Comparison of ENCODE assay signal across 8 cellular contexts in the genomic region with DNA sequence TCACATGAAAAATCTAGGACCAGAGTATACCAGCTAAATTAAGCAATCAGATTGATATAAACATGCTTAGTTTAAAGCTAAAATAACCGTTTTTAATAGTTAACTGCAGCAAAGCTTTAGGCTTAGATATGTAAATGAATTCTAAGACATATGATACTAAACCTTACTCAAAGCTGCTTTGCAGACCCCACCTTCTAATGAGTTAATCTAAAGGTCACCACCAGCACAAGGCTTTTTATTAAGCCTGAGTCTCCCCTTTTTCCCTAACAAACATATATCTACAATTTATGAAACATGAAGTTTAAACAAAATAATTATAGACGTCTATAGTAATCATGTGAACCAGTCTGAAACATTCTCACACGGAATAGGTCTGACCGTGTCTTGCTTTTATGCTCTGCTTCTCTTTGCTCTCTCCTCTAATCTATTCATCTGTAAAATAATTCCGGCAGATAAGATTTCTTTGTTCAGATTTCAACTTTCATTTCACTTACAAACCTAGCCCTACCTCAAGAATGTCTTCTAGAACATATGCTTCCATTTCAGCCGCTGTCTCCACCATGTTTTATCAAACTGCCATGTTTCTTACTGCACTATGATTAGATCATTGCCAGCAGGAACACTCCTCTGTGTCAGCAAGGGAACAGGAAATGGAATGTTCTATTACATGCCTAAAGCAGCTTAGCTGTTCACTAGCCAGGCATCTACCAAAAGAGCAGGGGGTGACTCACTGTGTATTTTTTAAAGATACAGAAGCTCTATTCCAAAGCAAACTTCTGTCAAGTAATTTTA. TPM values are rescaled to one million over a fixed set of nuclear protein-coding genes. Genes with fewer than 3 reads are reported as not detected.
DNase-seq lines count a peak whose midpoint lies in the region; TF ChIP-seq lines count a peak whose summit lies in the region.

No MANE protein-coding gene starts in this region.

- peaks cover 25% of the 10 kb centered on the region in 2 experiments for H3K4me1 Mint-ChIP-seq in H9

- intact Hi-C loops in left ventricle myocardium inferior (cut with micrococcal nuclease): no loop called here

- no peak overlapping the region for H2BK120ac ChIP-seq in H9 (ENCODE audit: low read depth, low read length, poor library complexity, severe bottlenecking)

- no peak overlapping the region for H2BK15ac ChIP-seq in H9 (ENCODE audit: low read depth, low read length)

- no peak overlapping the region for H3K18ac ChIP-seq in H9 (ENCODE audit: insufficient read length, low read depth, low read length)

- H3K36me3 ChIP-seq in left ventricle myocardium inferior: no peaks in the 10 kb centered on the region

- H3K27ac ChIP-seq in H9 (ENCODE audit: insufficient read length, low read depth, low read length): no peak overlapping the region
- no peak overlapping the region for H3K27ac ChIP-seq in RWPE1
- peak overlapping the region; percentile 86 for H3K27ac ChIP-seq in left ventricle myocardium inferior (replicated peaks)

- no peak overlapping the region for H3K14ac ChIP-seq in H9 (ENCODE audit: insufficient read depth, low read length)

- H3K36me3 Mint-ChIP-seq in H9 (ENCODE audit: insufficient read depth in 1 of 3, low read depth in 3 of 3): no peaks in the 10 kb centered on the region; a peak in 1 of 7 replicates

- H3K23ac ChIP-seq in H9 (ENCODE audit: insufficient read length, low read depth, low read length): no peak overlapping the region

- DNase-seq in H9: no peak
- peak; percentile 93 for DNase-seq in LNCaP clone FGC (ENCODE audit: low read depth)
- peak; percentile 83 for DNase-seq in RWPE1 (ENCODE audit: low spot score)
- DNase-seq in amniotic epithelial cell (ENCODE audit: low read depth): peak; percentile 98
- no peak for DNase-seq in left ventricle myocardium inferior
- DNase-seq in renal cortical epithelial cell (ENCODE audit: low read depth): peak; percentile 98
- DNase-seq in 8988T: no peak

- POLR2A ChIA-PET in RWPE1 (lab: Yijun Ruan, JAX; ENCODE audit: low non-redundant PET): no interaction called here

- no peak overlapping the region for H2BK20ac ChIP-seq in H9 (ENCODE audit: low read depth, low read length, poor library complexity, severe bottlenecking)

- H3K23me2 ChIP-seq in H9 (ENCODE audit: insufficient read length, low read depth, low read length, poor library complexity, severe bottlenecking): no peaks in the 10 kb centered on the region

- H4K8ac ChIP-seq in H9 (replicated peaks; ENCODE audit: insufficient read length, low read depth, low read length): no peak overlapping the region

- peaks cover 6% of the 10 kb centered on the region; the same call in 1 of the 2 replicates for H3K79me2 ChIP-seq in H9 (ENCODE audit: insufficient read depth, low read length)

- H3K4me1 ChIP-seq in H9 (ENCODE audit: insufficient read depth, low read length) (peaks cover 7% of the 10 kb centered on the region; the same call in 1 of the 2 replicates), left ventricle myocardium inferior (peaks cover 59% of the 10 kb centered on the region)

- TF ChIP-seq POLR2A in GM10847 (IDR thresholded peaks at IDR 0.05; ENCODE audit: extremely low read depth, insufficient read length): peak; percentile 32

- no peak overlapping the region for H2AFZ ChIP-seq in H9 (ENCODE audit: low read length)

- no peaks in the 10 kb centered on the region for H4K20me1 ChIP-seq in H9 (ENCODE audit: control insufficient read depth, insufficient read depth, insufficient read length)

- H3T11ph ChIP-seq in H9 (ENCODE audit: low read length): no peak overlapping the region

- H3K4me3 ChIP-seq in LNCaP clone FGC (ENCODE audit: low read depth, low read length): peak overlapping the region; percentile 67
- H3K4me3 ChIP-seq in left ventricle myocardium inferior: peak overlapping the region; percentile 68

- no peak for TF ChIP-seq CTCF in H9 (conservative IDR thresholded peaks at IDR 0.05)
- no peak for TF ChIP-seq CTCF in LNCaP clone FGC (IDR thresholded peaks at IDR 0.05; ENCODE audit: control insufficient read depth, extremely low read depth, insufficient read depth)
- TF ChIP-seq CTCF in RWPE1 (conservative IDR thresholded peaks at IDR 0.05; ENCODE audit: low read depth): no peak
- no peak for TF ChIP-seq CTCF in left ventricle myocardium inferior (IDR thresholded peaks at IDR 0.05; ENCODE audit: borderline replicate concordance)

- no peak overlapping the region for H3K4ac ChIP-seq in H9 (ENCODE audit: low read depth, low read length)

- H3K9me3 Mint-ChIP-seq in H9: no peaks in the 10 kb centered on the region

- H3K27me3 Mint-ChIP-seq in H9 (ENCODE audit: low read depth): no peaks in the 10 kb centered on the region

- no peak overlapping the region for H2AK5ac ChIP-seq in H9 (ENCODE audit: insufficient read length, low read length)

- no peak overlapping the region for H3K56ac ChIP-seq in H9 (ENCODE audit: insufficient read length, low read depth, low read length)

- no CpG with 5 or more reads among the region's 6 CpGs for WGBS in H9 (ENCODE audit: extremely low coverage, insufficient read length, low lambda C conversion rate)

- no peak overlapping the region for H4K5ac ChIP-seq in H9 (ENCODE audit: insufficient read length, low read depth, low read length)

- no peak overlapping the region for H3K9ac ChIP-seq in H9 (ENCODE audit: extremely low read depth, insufficient read length, low read length)

- H3K4me3 Mint-ChIP-seq in H9: no peak overlapping the region

- H2BK12ac ChIP-seq in H9 (ENCODE audit: insufficient read length, low read depth, low read length): no peak overlapping the region

- peak overlapping the region; percentile 30 for H3K4me2 ChIP-seq in H9 (ENCODE audit: insufficient read depth, insufficient read length, low read length)

- no peaks in the 10 kb centered on the region for H3K79me1 ChIP-seq in H9 (ENCODE audit: insufficient read depth, low read depth, low read length, poor library complexity, severe bottlenecking)

- H3K27ac Mint-ChIP-seq in H9: no peak overlapping the region

- no peak overlapping the region for H4K91ac ChIP-seq in H9 (ENCODE audit: insufficient read length, low read depth, low read length)

- H3K27me3 ChIP-seq in H9 (ENCODE audit: insufficient read depth, low read length) (no peaks in the 10 kb centered on the region), left ventricle myocardium inferior (ENCODE audit: low read depth) (no peaks in the 10 kb centered on the region)

- CTCF ChIA-PET in RWPE1 (lab: Yijun Ruan, JAX): interaction anchor here (0.7 kb wide), 1 partner anchor 10 kb away, joined by 3 read pairs; no protein-coding TSS in a partner anchor

- H3K9me3 ChIP-seq in H9 (ENCODE audit: control insufficient read depth, low read depth, low read length): no peaks in the 10 kb centered on the region
- no peaks in the 10 kb centered on the region for H3K9me3 ChIP-seq in left ventricle myocardium inferior (replicated peaks)

- no peak overlapping the region for H2BK5ac ChIP-seq in H9 (ENCODE audit: insufficient read length, low read length)

RNA-seq across cellular contexts. Expression of gene ANKRD17, which starts 35.9 kb away (rescaled TPM):
- total RNA-seq in H9 (2021) (79.8 and 82.4 TPM in 2 replicates), left ventricle myocardium inferior (54.1 TPM), renal cortical epithelial cell (39.1 and 108 TPM in 2 replicates)

Comparison
In these comparisons a context has a peak if more than half of its experiments do, and no peak if none do; other contexts are left out.
1. DNase-seq: peak in LNCaP clone FGC (single experiment), RWPE1 (single experiment), amniotic epithelial cell (single experiment) and renal cortical epithelial cell (single experiment); none in H9 (single experiment), left ventricle myocardium inferior (single experiment) and 8988T (single experiment).